1 cellular context compared by ENCODE assay signal in genomic region chr21:38989745-38990423, GRCh38.
TF ChIP-seq lines count a peak whose summit lies in the region.

No MANE protein-coding gene starts in this region.

TF ChIP-seq in HEK293, 187 proteins besides CTCF, POLR2A, EP300 and RAD21 (continued from another document and continues in another):
- TF ChIP-seq ZBTB49 (tag by site-specific recombination; IDR thresholded peaks at IDR 0.05; ENCODE audit: low read depth) (peak; percentile 53; the same call in 1 of the 2 replicates), ZNF423 (tag by site-specific recombination; IDR thresholded peaks at IDR 0.05) (peak; percentile 67), ZNF350 (tag by site-specific recombination; IDR thresholded peaks at IDR 0.05) (no peak), ZBTB8A (tag by site-specific recombination; IDR thresholded peaks at IDR 0.05) (peak; percentile 89), IKZF3 (tag by site-specific recombination; IDR thresholded peaks at IDR 0.05) (peak; percentile 91), YY2 (tag by site-specific recombination; IDR thresholded peaks at IDR 0.05) (no peak), TRIM28 (IDR thresholded peaks at IDR 0.05; ENCODE audit: borderline replicate concordance, low read length) (peak; percentile 90), ZNF629 (tag by site-specific recombination; IDR thresholded peaks at IDR 0.05) (peak; percentile 70; the same call in 1 of the 2 replicates), EGR2 (tag by site-specific recombination; IDR thresholded peaks at IDR 0.05; ENCODE audit: low read depth) (peak; percentile 60), PRDM6 (tag by site-specific recombination; IDR thresholded peaks at IDR 0.05) (peak; percentile 98), HIC1 (tag by site-specific recombination; IDR thresholded peaks at IDR 0.05) (no peak), TSHZ1 (tag by site-specific recombination; IDR thresholded peaks at IDR 0.05; ENCODE audit: borderline replicate concordance) (peak; percentile 39; the same call in 1 of the 2 replicates), ZNF600 (tag by site-specific recombination; IDR thresholded peaks at IDR 0.05) (peak; percentile 93), ZBTB48 (tag by site-specific recombination; IDR thresholded peaks at IDR 0.05) (peak; percentile 29; the same call in 1 of the 2 replicates), ZNF174 (tag by site-specific recombination; IDR thresholded peaks at IDR 0.05) (no peak), ZNF274 (IDR thresholded peaks at IDR 0.05; ENCODE audit: low read length) (no peak), ZNF274 (tag by site-specific recombination; IDR thresholded peaks at IDR 0.05; ENCODE audit: borderline replicate concordance) (no peak), ZBTB26 (tag by site-specific recombination; optimal IDR thresholded peaks at IDR 0.05) (peak; percentile 36), PRDM2 (tag by site-specific recombination; IDR thresholded peaks at IDR 0.05; ENCODE audit: borderline replicate concordance) (no peak), REPIN1 (tag by site-specific recombination; IDR thresholded peaks at IDR 0.05; ENCODE audit: low read depth) (no peak), ZNF621 (tag by site-specific recombination; IDR thresholded peaks at IDR 0.05) (no peak), ZNF341 (tag by site-specific recombination; IDR thresholded peaks at IDR 0.05; ENCODE audit: low read depth) (peak; percentile 61), RBAK (tag by site-specific recombination; IDR thresholded peaks at IDR 0.05) (no peak), ZNF404 (tag by site-specific recombination; IDR thresholded peaks at IDR 0.05) (no peak), BCL6B (tag by site-specific recombination; IDR thresholded peaks at IDR 0.05) (peak; percentile 46; the same call in 1 of the 2 replicates), ZNF24 (tag by site-specific recombination; IDR thresholded peaks at IDR 0.05) (peak; percentile 55; the same call in 1 of the 2 replicates), PRDM4 (tag by site-specific recombination; IDR thresholded peaks at IDR 0.05) (peak; percentile 95), ZNF596 (tag by site-specific recombination; IDR thresholded peaks at IDR 0.05) (peak; percentile 77; the same call in 1 of the 2 replicates), ZNF561 (tag by site-specific recombination; IDR thresholded peaks at IDR 0.05; ENCODE audit: borderline replicate concordance) (peak; percentile 98), ZBTB1 (tag by site-specific recombination; IDR thresholded peaks at IDR 0.05) (peak; percentile 83; the same call in 1 of the 2 replicates), ZNF585B (tag by site-specific recombination; IDR thresholded peaks at IDR 0.05) (0 out of 2 replicates have a peak, but pooled peaks have one; percentile 0), GFI1B (tag by site-specific recombination; IDR thresholded peaks at IDR 0.05) (no peak), ZSCAN23 (tag by site-specific recombination; IDR thresholded peaks at IDR 0.05) (0 out of 2 replicates have a peak, but pooled peaks have one; percentile 21), ZSCAN30 (tag by site-specific recombination; IDR thresholded peaks at IDR 0.05) (peak; percentile 75; the same call in 1 of the 2 replicates)
